ENCODE assay signal across 28 cellular contexts in the genomic region with DNA sequence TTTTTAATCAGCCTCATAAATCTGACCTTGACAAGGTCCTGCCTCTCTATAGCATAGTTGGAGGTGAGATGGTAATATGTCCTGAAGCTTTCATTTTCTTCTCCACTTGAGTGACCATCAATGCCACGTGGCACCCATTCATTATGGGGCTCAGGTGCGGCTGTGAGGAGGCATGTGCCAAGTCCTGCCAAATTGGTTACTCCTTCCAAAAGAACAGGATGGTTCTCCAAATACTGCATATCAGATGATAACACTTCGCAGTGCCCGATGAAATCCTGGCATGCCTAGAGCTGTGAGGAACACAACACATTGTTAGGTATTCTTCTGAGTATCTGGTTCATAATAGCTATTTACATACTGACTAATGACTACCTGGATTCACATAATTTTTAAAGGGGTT. TPM values are rescaled to one million over a fixed set of nuclear protein-coding genes. Genes with fewer than 3 reads are reported as not detected.
"Had no signal": no experiment of that assay in that cellular context is flagged by ENCODE, and none has a peak within 500 bp of the region (broad histone marks: within the 10 kb centered on the region; RNA-seq: fewer than 3 reads in every experiment).

No MANE protein-coding gene starts in this region.

- DNase-seq: activated CD4-positive, alpha-beta T cell treated with anti-CD3 and anti-CD28 coated beads, Interleukin-2, amount 10 ng/mL, durations not matched to agents 24 days and 14 days; activated CD4-positive, alpha-beta T cell treated with anti-CD3 and anti-CD28 coated beads, Interleukin-2, amount 50 U/mL, for 4 hours; activated CD8-positive, alpha-beta T cell treated with anti-CD3 and anti-CD28 coated beads for 36 hours; activated effector memory CD4-positive, alpha-beta T cell treated with anti-CD3 and anti-CD28 coated beads, Interleukin-2, amount 50 U/mL, for 16 hours; activated naive CD4-positive, alpha-beta T cell; activated naive CD4-positive, alpha-beta T cell treated with anti-CD3 and anti-CD28 coated beads, Interleukin-2, amount 50 U/mL, for 16 hours; activated naive CD8-positive, alpha-beta T cell treated with anti-CD3 and anti-CD28 coated beads for 36 hours; activated T-cell treated with anti-CD3 and anti-CD28 coated beads, Interleukin-2, amount 50 U/mL, for 1 hour; activated T-cell treated with anti-CD3 and anti-CD28 coated beads, Interleukin-2, amount 50 U/mL, for 72 hours; amygdala; colonic mucosa; Karpas-422; KBM-7; NCI-H1048; NCI-H1105 treated with DMSO at 0.1 percent for 48 hours; NCI-H1436 treated with DMSO at 0.1 percent for 48 hours; NCI-H1694 treated with DMSO at 0.1 percent for 48 hours; NCI-H2029; NCI-H2107; NCI-H510A; NCI-H526; NCI-H774; SHP77 treated with DMSO at 0.1 percent for 48 hours; SK-N-SH had no signal

- ATAC-seq: activated CD8-positive, alpha-beta T cell treated with anti-CD3 and anti-CD28 coated beads for 36 hours; activated T-cell treated with anti-CD3 and anti-CD28 coated beads, Interleukin-2, amount 50 U/mL, for 72 hours; activated T-helper 17 cell treated with anti-CD3 and anti-CD28 coated beads, Interleukin-2, amount 50 U/mL, for 72 hours; Panc1 had no signal

RNA-seq across cellular contexts. Expression of gene TMEM178A, which starts 8.2 kb away (rescaled TPM):
- total RNA-seq: activated CD4-positive, alpha-beta T cell treated with anti-CD3 and anti-CD28 coated beads, Interleukin-2, amount 10 ng/mL, durations not matched to agents 24 days and 14 days; activated CD8-positive, alpha-beta memory T cell treated with anti-CD3 and anti-CD28 coated beads for 36 hours; RPMI7951 had no signal
